ENCODE assay signal across 1 cellular context in the genomic region with DNA sequence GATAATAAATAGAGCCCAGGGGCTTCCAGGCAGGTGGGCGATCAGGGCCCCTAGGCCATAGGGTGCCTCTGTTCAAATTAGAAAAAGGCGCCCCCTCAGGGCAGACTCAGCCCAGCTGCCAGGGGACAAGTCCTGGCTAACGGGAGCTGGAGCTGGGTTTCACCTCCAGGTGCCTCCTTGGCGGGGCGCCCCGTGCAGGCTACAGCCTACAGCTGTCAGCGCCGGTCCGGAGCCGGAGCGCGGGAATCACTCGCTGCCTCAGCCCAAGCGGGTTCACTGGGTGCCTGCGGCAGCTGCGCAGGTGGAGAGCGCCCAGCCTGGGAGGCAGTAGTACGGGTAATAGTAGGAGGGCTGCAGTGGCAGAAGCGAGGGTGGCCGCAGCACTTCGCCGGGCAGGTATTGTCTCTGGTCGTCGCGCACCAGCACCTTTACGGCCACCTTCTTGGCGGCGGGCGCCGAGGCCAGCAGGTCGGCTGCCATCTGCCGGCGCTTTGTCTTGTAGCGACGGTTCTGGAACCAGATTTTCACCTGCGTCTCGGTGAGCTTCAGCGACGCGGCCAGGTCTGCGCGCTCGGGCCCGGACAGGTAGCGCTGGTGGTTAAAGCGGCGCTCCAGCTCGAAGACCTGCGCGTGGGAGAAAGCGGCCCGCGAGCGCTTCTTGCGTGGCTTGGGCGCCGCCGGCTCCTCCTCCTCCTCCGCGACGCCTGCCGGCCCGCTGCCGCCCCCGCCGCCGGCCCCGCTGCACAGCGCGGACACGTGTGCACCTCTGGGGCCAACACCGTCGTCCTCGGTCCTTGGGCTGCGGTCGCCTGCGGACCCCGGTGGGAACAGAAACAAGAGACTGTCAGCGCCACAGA.
TF ChIP-seq lines count a peak whose summit lies in the region.

No MANE protein-coding gene starts in this region.

TF ChIP-seq in GM12878, 131 proteins besides CTCF, POLR2A, EP300 and RAD21 (continued from another document):
- TF ChIP-seq MLLT1 (IDR thresholded peaks at IDR 0.05) (no peak), SKIL (IDR thresholded peaks at IDR 0.05; ENCODE audit: low read depth, poor library complexity, severe bottlenecking) (no peak)
